16 cellular contexts compared by ENCODE assay signal in genomic region chr20:34979366-34980153, GRCh38. TPM values are rescaled to one million over a fixed set of nuclear protein-coding genes. Genes with fewer than 3 reads are reported as not detected.
A peak's percentile ranks its signal among the peaks of the same experiment; 100 is the strongest.
DNase-seq lines count a peak whose midpoint lies in the region; ATAC-seq and TF ChIP-seq lines count a peak whose summit lies in the region.
"Had no signal": no experiment of that assay in that cellular context is flagged by ENCODE, and none has a peak within 500 bp of the region (broad histone marks: within the 10 kb centered on the region; RNA-seq: fewer than 3 reads in every experiment).

No MANE protein-coding gene starts in this region.

- H3K4me1 Mint-ChIP-seq in nephron: peaks cover 61% of the 10 kb centered on the region
- H3K4me1 Mint-ChIP-seq: activated T-helper 17 cell treated with anti-CD3 and anti-CD28 coated beads, Interleukin-2, amount 50 U/mL, for 72 hours; B cell had no signal

- no peak for TF ChIP-seq POLR2A in uterus (IDR thresholded peaks at IDR 0.05)

- H3K4me2 ChIP-seq in DND-41 (ENCODE audit: insufficient read depth, low read length): no peak overlapping the region

- H3K4me3 ChIP-seq in DND-41 (ENCODE audit: low read depth in 1 of 2, low read length in 2 of 2) (no peak overlapping the region), Panc1 (ENCODE audit: low read depth in 2 of 2, low read length in 2 of 2) (no peak overlapping the region), uterus (no peak overlapping the region), SJCRH30 (no peak overlapping the region)
- H3K4me3 ChIP-seq: vagina had no signal

- no peak overlapping the region for H2AFZ ChIP-seq in DND-41 (ENCODE audit: low read depth, low read length)
- H2AFZ ChIP-seq: parathyroid adenoma had no signal

- no TSS peak for BruUV-seq in Panc1 (replicated peaks; lab: Mats Ljungman, UMichigan)

- H4K20me1 ChIP-seq in DND-41 (ENCODE audit: insufficient read depth, low read length): peaks cover 5% of the 10 kb centered on the region; the same call in 1 of the 2 replicates

- H3K27me3 ChIP-seq in DND-41 (ENCODE audit: insufficient read depth, low read length, poor library complexity): no peaks in the 10 kb centered on the region
- no peaks in the 10 kb centered on the region for H3K27me3 ChIP-seq in Panc1 (ENCODE audit: control insufficient read depth, insufficient read depth, low read length)
- peaks cover 0 to 6% of the 10 kb centered on the region in 2 donors for H3K27me3 ChIP-seq in uterus
- no peaks in the 10 kb centered on the region for H3K27me3 ChIP-seq in SJCRH30
- H3K27me3 ChIP-seq: vagina had no signal

- DNase-seq in DND-41 (no peak), Panc1 (ENCODE audit: low read depth, low spot score) (no peak), germinal center (ENCODE audit: low spot score) (peak; percentile 19), uterus (no peak), SKM-1 treated with dmso at 0.1 percent for 144 hours (lab: John Stamatoyannopoulos, UW; ENCODE audit: unreplicated experiment) (no peak), hippocampal formation (lab: John Stamatoyannopoulos, UW) (no peak), SJCRH30 (no peak)
- DNase-seq: midbrain, MM.1S, NCI-H2081 treated with DMSO at 0.1 percent for 48 hours had no signal

- TF ChIP-seq CTCF in DND-41 (IDR thresholded peaks at IDR 0.05; ENCODE audit: borderline replicate concordance, extremely low read depth, low read length, poor library complexity, severe bottlenecking) (no peak), Panc1 (IDR thresholded peaks at IDR 0.05) (no peak), nephron (IDR thresholded peaks at IDR 0.05; ENCODE audit: unreplicated experiment in 3 of 3) (no peak), uterus (IDR thresholded peaks at IDR 0.05) (no peak)

- H3K27me3 Mint-ChIP-seq in nephron (ENCODE audit: low read depth): peaks cover 19% of the 10 kb centered on the region

- POLR2A ChIA-PET in Panc1 (lab: Charles Lee): no interaction called here

- H3K9ac ChIP-seq in DND-41 (ENCODE audit: low read depth, low read length): no peak overlapping the region
- H3K9ac ChIP-seq: parathyroid adenoma had no signal

- in situ Hi-C loops in Panc1 (cut with HindIII; ENCODE audit: low pct_unique_long_range_greater_than_20kb, low sequenced_read_pairs): no loop called here

- no peaks in the 10 kb centered on the region for H3K9me3 Mint-ChIP-seq in nephron
- H3K9me3 Mint-ChIP-seq: activated T-helper 17 cell treated with anti-CD3 and anti-CD28 coated beads, Interleukin-2, amount 50 U/mL, for 72 hours; dendritic cell treated with granulocyte-macrophage colony-stimulating factor and Interleukin-4, amounts not matched to agents 40 ng/mL and 50 ng/mL, for 4 days had no signal

- H3K27ac Mint-ChIP-seq in nephron: no peak overlapping the region
- H3K27ac Mint-ChIP-seq: activated T-helper 17 cell treated with anti-CD3 and anti-CD28 coated beads, Interleukin-2, amount 50 U/mL, for 72 hours; B cell; dendritic cell treated with granulocyte-macrophage colony-stimulating factor and Interleukin-4, amounts not matched to agents 40 ng/mL and 50 ng/mL, for 4 days had no signal

- H3K4me1 ChIP-seq in DND-41 (ENCODE audit: insufficient read depth, low read length): no peaks in the 10 kb centered on the region
- no peaks in the 10 kb centered on the region for H3K4me1 ChIP-seq in Panc1 (ENCODE audit: control insufficient read depth, insufficient read depth, low read length)
- no peaks in the 10 kb centered on the region for H3K4me1 ChIP-seq in uterus
- H3K4me1 ChIP-seq in SJCRH30: peaks cover 23% of the 10 kb centered on the region
- H3K4me1 ChIP-seq: parathyroid adenoma, vagina had no signal

- H3K4me3 Mint-ChIP-seq in nephron: peak overlapping the region in 2 of 3 experiments; percentile 82 to 84
- H3K4me3 Mint-ChIP-seq: activated T-helper 17 cell treated with anti-CD3 and anti-CD28 coated beads, Interleukin-2, amount 50 U/mL, for 72 hours; B cell; dendritic cell treated with granulocyte-macrophage colony-stimulating factor and Interleukin-4, amounts not matched to agents 40 ng/mL and 50 ng/mL, for 4 days had no signal

- H3K36me3 Mint-ChIP-seq in nephron (ENCODE audit: low read depth): no peaks in the 10 kb centered on the region

- H3K9me3 ChIP-seq in DND-41 (ENCODE audit: insufficient read depth, low read length, severe bottlenecking) (no peaks in the 10 kb centered on the region), Panc1 (ENCODE audit: control insufficient read depth, insufficient read depth, low read depth, low read length) (no peaks in the 10 kb centered on the region), uterus (no peaks in the 10 kb centered on the region), SJCRH30 (replicated peaks) (no peaks in the 10 kb centered on the region)
- H3K9me3 ChIP-seq: vagina had no signal

- no peaks in the 10 kb centered on the region for H3K79me2 ChIP-seq in DND-41 (ENCODE audit: insufficient read depth, low read length)
- H3K79me2 ChIP-seq: parathyroid adenoma had no signal

- ATAC-seq in DND-41 (ENCODE audit: insufficient read depth, low read depth) (peak; percentile 30; the same call in 1 of the 3 replicates), Panc1 (0 out of 2 replicates have a peak, but pooled peaks have one; percentile 42)
- ATAC-seq: activated T-helper 17 cell treated with anti-CD3 and anti-CD28 coated beads, Interleukin-2, amount 50 U/mL, for 72 hours had no signal

- H3K27ac ChIP-seq in DND-41 (ENCODE audit: low read length) (no peak overlapping the region), Panc1 (ENCODE audit: low read length) (no peak overlapping the region), uterus (no peak overlapping the region), SJCRH30 (no peak overlapping the region)
- H3K27ac ChIP-seq: parathyroid adenoma, vagina had no signal

- CTCF ChIA-PET in Panc1 (lab: Charles Lee): no interaction called here

- H3K36me3 ChIP-seq in DND-41 (ENCODE audit: insufficient read depth, low read length): no peaks in the 10 kb centered on the region
- no peaks in the 10 kb centered on the region for H3K36me3 ChIP-seq in Panc1 (ENCODE audit: control insufficient read depth, insufficient read depth, low read length)
- H3K36me3 ChIP-seq in uterus: no peaks in the 10 kb centered on the region
- H3K36me3 ChIP-seq in SJCRH30: no peaks in the 10 kb centered on the region
- H3K36me3 ChIP-seq: vagina had no signal

- intact Hi-C loops in Panc1 (cut with micrococcal nuclease; ENCODE audit: unreplicated experiment) (no loop called here), uterus (cut with DNase I; ENCODE audit: low total_unique reads) (no loop called here)

RNA-seq across cellular contexts. Expression of gene MYH7B, which starts 23.9 kb away (rescaled TPM):
- total RNA-seq in Panc1 (2021; ENCODE audit: unreplicated experiment) (0.59 TPM), uterus (1 to 10 TPM in 1 of 4 donors, under 1 TPM in 2, not detected in 1; 0.41 to 3.0 (median 0.51) TPM)
- 1.2 TPM for polyA plus RNA-seq in Panc1 (2012; ENCODE audit: insufficient read length)
- total RNA-seq in SJCRH30 (2014; rRNA removed; shearing (Covaris generic)): 0.02 and 0.10 TPM in 2 replicates

RNA-seq across cellular contexts. Expression of gene GSS, which starts 24.0 kb away (rescaled TPM):
- total RNA-seq in Panc1 (2021; ENCODE audit: unreplicated experiment) (64.8 TPM), uterus (10 to 100 TPM in 3 of 4 donors, 1 to 10 TPM in 1; 3.8 to 47.2 (median 16.5) TPM)
- polyA plus RNA-seq in Panc1 (2012; ENCODE audit: insufficient read length): 74.7 TPM
- 52.8 and 53.8 TPM in 2 replicates for total RNA-seq in SJCRH30 (2014; rRNA removed; shearing (Covaris generic))
